8 cellular contexts compared by ENCODE assay signal in genomic region chr4:8403173-8403753, GRCh38. TPM values are rescaled to one million over a fixed set of nuclear protein-coding genes. Genes with fewer than 3 reads are reported as not detected.
DNase-seq lines count a peak whose midpoint lies in the region; ATAC-seq and TF ChIP-seq lines count a peak whose summit lies in the region.

No MANE protein-coding gene starts in this region.

- no peaks in the 10 kb centered on the region for H3K79me2 ChIP-seq in SK-N-SH (ENCODE audit: insufficient read depth)

- H4K20me1 ChIP-seq in SK-N-SH (ENCODE audit: insufficient read depth), result no peaks in the 10 kb centered on the region

- peak; percentile 98 for TF ChIP-seq CTCF in SK-N-SH (IDR thresholded peaks at IDR 0.05)
- TF ChIP-seq CTCF in psoas muscle (IDR thresholded peaks at IDR 0.05), result peak; percentile 95

- no peak overlapping the region for H2AFZ ChIP-seq in SK-N-SH (ENCODE audit: low read depth)

- intact Hi-C loops in left cardiac atrium (cut with DNase I) (loop anchor here (1.0 to 10.0 kb wide), 6 partner anchors 81 to 226 kb away; no protein-coding TSS in a partner anchor), psoas muscle (cut with DNase I) (loop anchor here (1.0 to 5.0 kb wide), 5 partner anchors 134 to 226 kb away; partner anchors contain the start of gene HTRA3 (in 2 of the 2))

- peak; percentile 99 for TF ChIP-seq RAD21 in SK-N-SH (IDR thresholded peaks at IDR 0.05; ENCODE audit: low read length)

- WGBS in SK-N-SH (ENCODE audit: low lambda C conversion rate), result 55% methylated on average over 9 of the region's 12 CpGs
- WGBS in psoas muscle, 3 donors, result 45 to 46% (median 45%) methylated on average over 12 of the region's 12 CpGs

- DNase-seq in DMS53 (lab: John Stamatoyannopoulos, UW) (peak; percentile 89), Kasumi-1 (lab: John Stamatoyannopoulos, UW) (peak; percentile 74 to 80), SK-N-SH (peak; percentile 96), amygdala (lab: John Stamatoyannopoulos, UW) (peak in 52 of 56 donors; percentile 17 to 87 (median 58)), left cardiac atrium (peak; percentile 91), psoas muscle (peak; percentile 86 to 92)

- peaks cover 7% of the 10 kb centered on the region for H3F3A ChIP-seq in SK-N-SH (replicated peaks; ENCODE audit: insufficient read depth)

- H3K4me1 ChIP-seq in SK-N-SH (ENCODE audit: control insufficient read depth in 1 of 2, insufficient read depth in 2 of 2, low read depth in 1 of 2, low read length in 1 of 2) (peaks cover 0 to 14% of the 10 kb centered on the region in 2 experiments; a peak in 1 of 4 replicates), psoas muscle (peaks cover 12% of the 10 kb centered on the region)

- no peaks in the 10 kb centered on the region for H3K9me3 ChIP-seq in SK-N-SH
- no peaks in the 10 kb centered on the region for H3K9me3 ChIP-seq in psoas muscle

- H3K9ac ChIP-seq in SK-N-SH, result no peak overlapping the region

- POLR2A ChIA-PET in SK-N-SH (lab: Yijun Ruan, JAX), result no interaction called here

- H3K36me3 ChIP-seq in SK-N-SH (replicated peaks in 1 of 2; ENCODE audit: control insufficient read depth in 1 of 2, insufficient read depth in 2 of 2, low read length in 1 of 2) (peaks cover 6 to 38% of the 10 kb centered on the region in 2 experiments), psoas muscle (ENCODE audit: insufficient read depth in 1 of 2, low read depth in 1 of 2) (peaks cover 0 to 58% of the 10 kb centered on the region in 2 donors)

- no peak overlapping the region for H3K4me3 ChIP-seq in SK-N-SH (ENCODE audit: low read depth in 2 of 2, low read length in 1 of 2)
- H3K4me3 ChIP-seq in psoas muscle, result no peak overlapping the region

- H3K9me2 ChIP-seq in SK-N-SH, result no peaks in the 10 kb centered on the region

- H3K27ac ChIP-seq in SK-N-SH (ENCODE audit: low read depth in 2 of 2, low read length in 1 of 2), result peak overlapping the region in 1 of 2 experiments; percentile 66; a peak in 2 of 4 replicates
- peak overlapping the region; percentile 63 for H3K27ac ChIP-seq in psoas muscle

- CTCF ChIA-PET in SK-N-SH (lab: Yijun Ruan, JAX), result interaction anchor here (0.6 to 6.7 kb wide), 51 partner anchors 7 to 467 kb away, joined by 3 to 115 read pairs (median 4); partner anchors contain the start of gene SH3TC1

- TF ChIP-seq EP300 in SK-N-SH (IDR thresholded peaks at IDR 0.05; ENCODE audit: borderline replicate concordance in 1 of 2, low read depth in 1 of 2, low read length in 1 of 2), result no peak

- no peaks in the 10 kb centered on the region for H3K27me3 ChIP-seq in SK-N-SH (ENCODE audit: insufficient read depth)
- H3K27me3 ChIP-seq in psoas muscle (ENCODE audit: insufficient read depth in 3 of 3, low read length in 2 of 3), result no peaks in the 10 kb centered on the region

- H3K4me2 ChIP-seq in SK-N-SH, result no peak overlapping the region

- peak; percentile 82 to 85 for ATAC-seq in left cardiac atrium
- peak; percentile 84 to 91 (median 90) for ATAC-seq in psoas muscle
- no peak for ATAC-seq in HG02981 (IDR thresholded peaks at IDR 0.05; ENCODE audit: unreplicated experiment)
- ATAC-seq in HG03460 (IDR thresholded peaks at IDR 0.05; ENCODE audit: unreplicated experiment), result no peak

TF ChIP-seq in SK-N-SH, 30 proteins besides CTCF, POLR2A, EP300 and RAD21:
- TF ChIP-seq USF2 (IDR thresholded peaks at IDR 0.05; ENCODE audit: borderline replicate concordance, low read depth, low read length), result no peak
- TF ChIP-seq RXRA (IDR thresholded peaks at IDR 0.05; ENCODE audit: borderline replicate concordance, low read depth), result no peak
- TF ChIP-seq FOXJ3 (CRISPR knock-in tag; IDR thresholded peaks at IDR 0.05), result no peak
- no peak for TF ChIP-seq ELF1 (IDR thresholded peaks at IDR 0.05)
- TF ChIP-seq PBX3 (IDR thresholded peaks at IDR 0.05), result no peak
- no peak for TF ChIP-seq MEF2A (IDR thresholded peaks at IDR 0.05; ENCODE audit: borderline replicate concordance, low read depth)
- no peak for TF ChIP-seq FOSL2 (IDR thresholded peaks at IDR 0.05; ENCODE audit: borderline replicate concordance, low read depth)
- TF ChIP-seq RCOR1 (IDR thresholded peaks at IDR 0.05; ENCODE audit: low read length), result no peak
- TF ChIP-seq YY1 (IDR thresholded peaks at IDR 0.05; ENCODE audit: low read depth), result no peak
- peak; percentile 99 for TF ChIP-seq SMC3 (IDR thresholded peaks at IDR 0.05; ENCODE audit: low read depth, low read length)
- peak; percentile 38; the same call in 1 of the 2 replicates for TF ChIP-seq NFIC (IDR thresholded peaks at IDR 0.05; ENCODE audit: borderline replicate concordance)
- no peak for TF ChIP-seq FOXM1 (IDR thresholded peaks at IDR 0.05; ENCODE audit: low read depth)
- TF ChIP-seq EZH2phosphoT487 (IDR thresholded peaks at IDR 0.05; ENCODE audit: borderline replicate concordance, low read depth), result no peak
- 0 out of 2 replicates have a peak, but pooled peaks have one; percentile 22 for TF ChIP-seq MXI1 (IDR thresholded peaks at IDR 0.05; ENCODE audit: low read depth, low read length)
- TF ChIP-seq GATA2 (CRISPR knock-in tag; IDR thresholded peaks at IDR 0.05), result no peak
- no peak for TF ChIP-seq RFX5 (IDR thresholded peaks at IDR 0.05; ENCODE audit: low read length)
- no peak for TF ChIP-seq MAX (IDR thresholded peaks at IDR 0.05; ENCODE audit: low read depth)
- no peak for TF ChIP-seq USF1 (IDR thresholded peaks at IDR 0.05; ENCODE audit: borderline replicate concordance, low read depth)
- no peak for TF ChIP-seq POLR2AphosphoS5 (IDR thresholded peaks at IDR 0.05; ENCODE audit: low read depth, low read length)
- TF ChIP-seq TEAD4 (IDR thresholded peaks at IDR 0.05; ENCODE audit: borderline replicate concordance, insufficient read depth), result no peak
- TF ChIP-seq NRF1 (IDR thresholded peaks at IDR 0.05; ENCODE audit: low read depth, low read length), result no peak
- peak; percentile 23 for TF ChIP-seq CHD2 (IDR thresholded peaks at IDR 0.05; ENCODE audit: low read length, partially characterized antibody)
- TF ChIP-seq GABPA (IDR thresholded peaks at IDR 0.05; ENCODE audit: low read depth), result no peak

RNA-seq across cellular contexts. Expression of gene ACOX3, which starts 37.3 kb away (rescaled TPM):
- polyA plus RNA-seq in SK-N-SH (2012; rRNA removed) (7.0 and 8.4 TPM in 2 replicates), psoas muscle (10 to 100 TPM in 1 of 3 donors, 1 to 10 TPM in 2; 5.6 to 10.8 (median 8.1) TPM)
- polyA plus RNA-seq in SK-N-SH (2012; cell fraction: cytosol; rRNA removed), result 6.3 and 6.4 TPM in 2 replicates
- polyA plus RNA-seq in SK-N-SH (2012; cell fraction: nucleus; rRNA removed), result 30.2 and 33.9 TPM in 2 replicates
- total RNA-seq in left cardiac atrium (10 to 100 TPM; 32.8 to 66.1 TPM), psoas muscle (10 to 100 TPM; 10.3 to 18.8 (median 12.6) TPM)

RNA-seq across cellular contexts. Expression of gene TRMT44, which starts 37.3 kb away (rescaled TPM):
- 6.0 and 6.9 TPM in 2 replicates for polyA plus RNA-seq in SK-N-SH (2012; rRNA removed)
- polyA plus RNA-seq in SK-N-SH (2012; cell fraction: cytosol; rRNA removed), result 3.8 and 4.9 TPM in 2 replicates
- polyA plus RNA-seq in SK-N-SH (2012; cell fraction: nucleus; rRNA removed), result 18.9 and 20.0 TPM in 2 replicates
- 10 to 100 TPM in 1 of 2 donors, 1 to 10 TPM in 1; 8.8 to 13.6 TPM for total RNA-seq in left cardiac atrium
- total RNA-seq in psoas muscle, result 1 to 10 TPM; 5.4 to 9.1 (median 6.8) TPM
- polyA plus RNA-seq in psoas muscle, result 1 to 10 TPM; 3.4 to 5.0 (median 3.6) TPM

Comparison
In these comparisons a context has a peak if more than half of its experiments do, and no peak if none do; other contexts are left out.
1. ATAC-seq: peak in left cardiac atrium (2 of 2) and psoas muscle (4 of 4); none in HG02981 (single experiment) and HG03460 (single experiment).
2. Peak in every context shown above with its lines, with median percentiles within 50 percentile points of each other: DNase-seq.